In genomic region chr1:54274881-54275280, GRCh38 we compare ENCODE assay signal across 11 cellular contexts.
DNase-seq lines count a peak whose midpoint lies in the region; ATAC-seq, FAIRE-seq and TF ChIP-seq lines count a peak whose summit lies in the region.
"Had no signal": no experiment of that assay in that cellular context is flagged by ENCODE, and none has a peak within 500 bp of the region (broad histone marks: within the 10 kb centered on the region; RNA-seq: fewer than 3 reads in every experiment).

No MANE protein-coding gene starts in this region.

- H3K36me3 ChIP-seq in left ventricle myocardium inferior (peaks cover 3% of the 10 kb centered on the region), fibroblast of lung (ENCODE audit: control insufficient read depth, insufficient read depth, low read length) (no peaks in the 10 kb centered on the region), pancreas (no peaks in the 10 kb centered on the region), aorta (ENCODE audit: control insufficient read depth in 1 of 2, insufficient read depth in 2 of 2, low read length in 1 of 2) (no peaks in the 10 kb centered on the region)

- H3K4me1 ChIP-seq in left ventricle myocardium inferior (peaks cover 92% of the 10 kb centered on the region), fibroblast of lung (ENCODE audit: control insufficient read depth, extremely low read depth, insufficient read depth, low read length) (peaks cover 48% of the 10 kb centered on the region), pancreas (peaks cover 44 to 57% (median 54%) of the 10 kb centered on the region in 3 donors), aorta (ENCODE audit: control insufficient read depth in 1 of 2, insufficient read depth in 2 of 2, low read length in 2 of 2) (peaks cover 0 to 3% of the 10 kb centered on the region in 2 donors)

- ATAC-seq in pancreas, result no peak
- ATAC-seq in aorta (ENCODE audit: low FRiP score), result no peak
- ATAC-seq in GM19463 (IDR thresholded peaks at IDR 0.05; ENCODE audit: unreplicated experiment), result no peak
- no peak for ATAC-seq in GM18867 (IDR thresholded peaks at IDR 0.05; ENCODE audit: unreplicated experiment)
- ATAC-seq: activated T-cell treated with anti-CD3 and anti-CD28 coated beads, Interleukin-2, amount 50 U/mL, for 72 hours had no signal

- intact Hi-C loops in left ventricle myocardium inferior (cut with micrococcal nuclease) (no loop called here), cardiac septum (cut with DNase I) (loop anchor here (2.0 to 10.0 kb wide), 4 partner anchors 84 to 214 kb away; no protein-coding TSS in a partner anchor), pancreas (cut with DNase I) (no loop called here), aorta (cut with DNase I) (loop anchor here in 1 of 2 donors (2.0 kb wide), 1 partner anchor 14 kb away; no protein-coding TSS in a partner anchor)

- H2AFZ ChIP-seq in fibroblast of lung (ENCODE audit: low read length), result no peak overlapping the region

- H3K4me3 ChIP-seq in left ventricle myocardium inferior (peak overlapping the region; percentile 17), fibroblast of lung (replicated peaks in 1 of 4; ENCODE audit: control extremely low read depth in 1 of 4, insufficient read depth in 1 of 4, low read depth in 3 of 4, low read length in 4 of 4) (no peak overlapping the region), pancreas (no peak overlapping the region), aorta (ENCODE audit: low read length in 2 of 2) (no peak overlapping the region)

- TF ChIP-seq CTCF in left ventricle myocardium inferior (IDR thresholded peaks at IDR 0.05; ENCODE audit: borderline replicate concordance) (no peak), fibroblast of lung (conservative IDR thresholded peaks at IDR 0.05 in 1 of 2, IDR thresholded peaks at IDR 0.05 in 1 of 2; ENCODE audit: low read depth in 1 of 2, low read length in 2 of 2) (no peak), pancreas (IDR thresholded peaks at IDR 0.05) (no peak)

- H3K27ac ChIP-seq in left ventricle myocardium inferior (replicated peaks) (peak overlapping the region; percentile 84), fibroblast of lung (ENCODE audit: insufficient read depth, low read length) (peak overlapping the region; percentile 97), pancreas (peak overlapping the region; percentile 64 to 89 (median 80)), aorta (ENCODE audit: low read depth in 1 of 2, low read length in 2 of 2) (peak overlapping the region; percentile 58 to 95)

- FAIRE-seq in pancreas (lab: Jason Lieb, UNC) (no peak), GM12892 (lab: Jason Lieb, UNC) (no peak)

- TF ChIP-seq POLR2A in GM12892 (IDR thresholded peaks at IDR 0.05; ENCODE audit: low read depth, low read length), result no peak

- no peaks in the 10 kb centered on the region for H3K9me3 ChIP-seq in left ventricle myocardium inferior (replicated peaks)
- H3K9me3 ChIP-seq in fibroblast of lung (ENCODE audit: control insufficient read depth, insufficient read depth, low read depth, low read length), result no peaks in the 10 kb centered on the region
- H3K9me3 ChIP-seq in pancreas, result no peaks in the 10 kb centered on the region
- H3K9me3 ChIP-seq in aorta (ENCODE audit: control insufficient read depth, low read length), result no peaks in the 10 kb centered on the region

- H3K79me2 ChIP-seq in fibroblast of lung (ENCODE audit: control insufficient read depth, insufficient read depth, low read length), result no peaks in the 10 kb centered on the region

- H4K20me1 ChIP-seq in fibroblast of lung (ENCODE audit: control insufficient read depth, extremely low read depth, insufficient read depth, low read length), result no peaks in the 10 kb centered on the region

- H3K27me3 ChIP-seq in left ventricle myocardium inferior (ENCODE audit: low read depth), result no peaks in the 10 kb centered on the region
- no peaks in the 10 kb centered on the region for H3K27me3 ChIP-seq in fibroblast of lung (ENCODE audit: control insufficient read depth, insufficient read depth, low read length)
- no peaks in the 10 kb centered on the region for H3K27me3 ChIP-seq in pancreas
- no peaks in the 10 kb centered on the region for H3K27me3 ChIP-seq in aorta (ENCODE audit: control insufficient read depth in 1 of 2, insufficient read depth in 2 of 2, low read length in 1 of 2)

- peak overlapping the region; percentile 52 for H3K9ac ChIP-seq in fibroblast of lung (ENCODE audit: insufficient read depth, low read length)

- DNase-seq in left ventricle myocardium inferior (no peak), cardiac septum (ENCODE audit: low spot score) (no peak), fibroblast of lung (ENCODE audit: low read depth in 2 of 2) (no peak), pancreas (peak in 2 of 6 donors; percentile 27 to 43), aorta (no peak), GM12892 (ENCODE audit: insufficient read length) (no peak)
- DNase-seq: activated T-cell treated with anti-CD3 and anti-CD28 coated beads, Interleukin-2, amount 50 U/mL, for 72 hours; effector memory CD4-positive, alpha-beta T cell; NCI-H1436 treated with DMSO at 0.1 percent for 48 hours had no signal

- whole genome bisulfite sequencing in pancreas, 2 donors, result 66 to 70% methylated on average over 11 of the region's 11 CpGs
- 34 to 36% methylated on average over 11 of the region's 11 CpGs for WGBS in aorta, 2 donors

- H3K4me2 ChIP-seq in fibroblast of lung (ENCODE audit: extremely low read depth, insufficient read depth, low read length), result peak overlapping the region; percentile 44
